9 cellular contexts compared by ENCODE assay signal in genomic region chr21:33036430-33037162, GRCh38. TPM values are rescaled to one million over a fixed set of nuclear protein-coding genes. Genes with fewer than 3 reads are reported as not detected.
DNase-seq lines count a peak whose midpoint lies in the region; ATAC-seq, FAIRE-seq and TF ChIP-seq lines count a peak whose summit lies in the region.
"Had no signal": no experiment of that assay in that cellular context is flagged by ENCODE, and none has a peak within 500 bp of the region (broad histone marks: within the 10 kb centered on the region; RNA-seq: fewer than 3 reads in every experiment).

No MANE protein-coding gene starts in this region.

- no peak for TF ChIP-seq CTCF in HL-60 (IDR thresholded peaks at IDR 0.05; ENCODE audit: insufficient read depth, low read length)
- no peak for TF ChIP-seq CTCF in lung (IDR thresholded peaks at IDR 0.05; ENCODE audit: control extremely low read depth, extremely low read depth)
- no peak for TF ChIP-seq CTCF in osteocyte (IDR thresholded peaks at IDR 0.05)

- no peak for DNase-seq in CD4-positive, alpha-beta memory T cell
- peak in 1 of 2 experiments; percentile 88 for DNase-seq in HL-60 (ENCODE audit: low read depth in 1 of 2, low spot score in 1 of 2)
- peak; percentile 56 for DNase-seq in activated CD4-positive, alpha-beta memory T cell treated with anti-CD3 and anti-CD28 coated beads for 36 hours
- peak; percentile 35 for DNase-seq in lung (ENCODE audit: low spot score)
- DNase-seq in GM12891 (ENCODE audit: insufficient read length, low spot score) = no peak
- DNase-seq in osteocyte (ENCODE audit: extremely low spot score, unreplicated experiment) = no peak
- DNase-seq: pancreas had no signal

- TF ChIP-seq POLR2A in GM12891 (IDR thresholded peaks at IDR 0.05; ENCODE audit: low read depth, low read length) = no peak

- peaks cover 11% of the 10 kb centered on the region for H3K4me1 ChIP-seq in CD4-positive, alpha-beta memory T cell (ENCODE audit: insufficient read depth, low read length)
- H3K4me1 ChIP-seq in lung (ENCODE audit: control insufficient read depth in 2 of 2, insufficient read depth in 2 of 2, low read length in 2 of 2) = peaks cover 0 to 2% of the 10 kb centered on the region in 2 donors
- H3K4me1 ChIP-seq: pancreas had no signal

- 17 to 29% methylated on average over 11 of the region's 11 CpGs for WGBS in lung, 2 donors

- H3K27me3 Mint-ChIP-seq in CD4-positive, alpha-beta memory T cell = peaks cover 16 to 17% of the 10 kb centered on the region in 2 donors
- peaks cover 18% of the 10 kb centered on the region for H3K27me3 Mint-ChIP-seq in activated CD4-positive, alpha-beta memory T cell treated with anti-CD3 and anti-CD28 coated beads for 36 hours
- peaks cover 12% of the 10 kb centered on the region for H3K27me3 Mint-ChIP-seq in osteocyte (ENCODE audit: unreplicated experiment)

- POLR2A ChIA-PET in CD4-positive, alpha-beta memory T cell (lab: Charles Lee; ENCODE audit: partially characterized antibody) = no interaction called here
- POLR2A ChIA-PET in activated CD4-positive, alpha-beta memory T cell treated with anti-CD3 and anti-CD28 coated beads for 36 hours (lab: Charles Lee) = no interaction called here

- no peak overlapping the region for H3K4me3 ChIP-seq in CD4-positive, alpha-beta memory T cell (ENCODE audit: low read length in 2 of 2)
- H3K4me3 ChIP-seq in HL-60 (replicated peaks; ENCODE audit: insufficient read depth, low read length) (no peak overlapping the region), lung (no peak overlapping the region)
- H3K4me3 ChIP-seq: pancreas had no signal

- CTCF ChIA-PET in CD4-positive, alpha-beta memory T cell (lab: Charles Lee; ENCODE audit: partially characterized antibody) = no interaction called here
- CTCF ChIA-PET in activated CD4-positive, alpha-beta memory T cell treated with anti-CD3 and anti-CD28 coated beads for 36 hours (lab: Charles Lee) = interaction anchor here (1.4 kb wide), 1 partner anchor 161 kb away, joined by 3 read pairs; no protein-coding TSS in a partner anchor

- H3K36me3 Mint-ChIP-seq in CD4-positive, alpha-beta memory T cell = no peaks in the 10 kb centered on the region
- H3K36me3 Mint-ChIP-seq in activated CD4-positive, alpha-beta memory T cell treated with anti-CD3 and anti-CD28 coated beads for 36 hours = no peaks in the 10 kb centered on the region
- H3K36me3 Mint-ChIP-seq in osteocyte (ENCODE audit: unreplicated experiment) = no peaks in the 10 kb centered on the region

- no peaks in the 10 kb centered on the region for H3K9me3 Mint-ChIP-seq in CD4-positive, alpha-beta memory T cell
- H3K9me3 Mint-ChIP-seq in activated CD4-positive, alpha-beta memory T cell treated with anti-CD3 and anti-CD28 coated beads for 36 hours = no peaks in the 10 kb centered on the region
- H3K9me3 Mint-ChIP-seq in osteocyte (ENCODE audit: unreplicated experiment) = no peaks in the 10 kb centered on the region

- H3K4me1 Mint-ChIP-seq in CD4-positive, alpha-beta memory T cell = peaks cover 9 to 18% (median 9%) of the 10 kb centered on the region in 4 donors
- H3K4me1 Mint-ChIP-seq in activated CD4-positive, alpha-beta memory T cell treated with anti-CD3 and anti-CD28 coated beads for 36 hours (ENCODE audit: low read depth) = peaks cover 9% of the 10 kb centered on the region
- H3K4me1 Mint-ChIP-seq in osteocyte (ENCODE audit: unreplicated experiment) = peaks cover 7% of the 10 kb centered on the region

- peak overlapping the region in 2 of 7 donors; percentile 10 to 37 for H3K27ac Mint-ChIP-seq in CD4-positive, alpha-beta memory T cell
- peak overlapping the region; percentile 40 for H3K27ac Mint-ChIP-seq in activated CD4-positive, alpha-beta memory T cell treated with anti-CD3 and anti-CD28 coated beads for 36 hours
- H3K27ac Mint-ChIP-seq in osteocyte (ENCODE audit: unreplicated experiment) = no peak overlapping the region

- H3K4me3 Mint-ChIP-seq in CD4-positive, alpha-beta memory T cell = peak overlapping the region in 5 of 8 donors; percentile 13 to 42 (median 19)
- no peak overlapping the region for H3K4me3 Mint-ChIP-seq in activated CD4-positive, alpha-beta memory T cell treated with anti-CD3 and anti-CD28 coated beads for 36 hours
- H3K4me3 Mint-ChIP-seq in osteocyte (ENCODE audit: unreplicated experiment) = no peak overlapping the region

- no peaks in the 10 kb centered on the region for H3K9me3 ChIP-seq in CD4-positive, alpha-beta memory T cell (ENCODE audit: control insufficient read depth in 1 of 2, low read length in 2 of 2)
- peaks cover 0 to 5% of the 10 kb centered on the region in 2 donors for H3K9me3 ChIP-seq in lung (ENCODE audit: control insufficient read depth in 2 of 2, insufficient read depth in 1 of 2, low read length in 1 of 2)
- H3K9me3 ChIP-seq: pancreas had no signal

- no peak overlapping the region for H3K27ac ChIP-seq in CD4-positive, alpha-beta memory T cell (ENCODE audit: low read depth, low read length)
- H3K27ac ChIP-seq in HL-60 (replicated peaks) (peak overlapping the region; percentile 78), lung (ENCODE audit: low read depth in 1 of 2, low read length in 1 of 2) (no peak overlapping the region)
- H3K27ac ChIP-seq: pancreas had no signal

- H3K36me3 ChIP-seq in CD4-positive, alpha-beta memory T cell (ENCODE audit: insufficient read depth, low read length) = no peaks in the 10 kb centered on the region
- no peaks in the 10 kb centered on the region for H3K36me3 ChIP-seq in lung (ENCODE audit: control insufficient read depth in 2 of 2, insufficient read depth in 2 of 2, low read length in 2 of 2)
- H3K36me3 ChIP-seq: pancreas had no signal

- intact Hi-C loops in CD4-positive, alpha-beta memory T cell (cut with micrococcal nuclease) = no loop called here
- intact Hi-C loops in activated CD4-positive, alpha-beta memory T cell treated with anti-CD3 and anti-CD28 coated beads for 36 hours (cut with micrococcal nuclease) = no loop called here

- peak; percentile 55 for ATAC-seq in lung (ENCODE audit: insufficient read depth, low FRiP score)
- no peak for ATAC-seq in HG02852 (IDR thresholded peaks at IDR 0.05; ENCODE audit: unreplicated experiment)
- no peak for ATAC-seq in GM21576 (IDR thresholded peaks at IDR 0.05; ENCODE audit: unreplicated experiment)

- FAIRE-seq in GM12891 (lab: Jason Lieb, UNC) = no peak
- FAIRE-seq: pancreas had no signal

- H3K27me3 ChIP-seq in CD4-positive, alpha-beta memory T cell (ENCODE audit: insufficient read depth, low read length) = peaks cover 9% of the 10 kb centered on the region
- no peaks in the 10 kb centered on the region for H3K27me3 ChIP-seq in HL-60 (ENCODE audit: insufficient read depth, poor library complexity, severe bottlenecking)
- peaks cover 21% of the 10 kb centered on the region for H3K27me3 ChIP-seq in lung (ENCODE audit: control insufficient read depth, insufficient read depth)

TF ChIP-seq in GM12891, 5 proteins besides CTCF, POLR2A, EP300 and RAD21:
- TF ChIP-seq POU2F2 (IDR thresholded peaks at IDR 0.05; ENCODE audit: low read depth, low read length) = no peak
- TF ChIP-seq SPI1 (IDR thresholded peaks at IDR 0.05; ENCODE audit: low read depth, low read length) = no peak
- no peak for TF ChIP-seq TAF1 (IDR thresholded peaks at IDR 0.05; ENCODE audit: low read depth, low read length)
- TF ChIP-seq PAX5 (IDR thresholded peaks at IDR 0.05; ENCODE audit: insufficient read depth, low read length, severe bottlenecking) = no peak

RNA-seq across cellular contexts. Expression of gene OLIG2, which starts 10.9 kb away (rescaled TPM):
- total RNA-seq in CD4-positive, alpha-beta memory T cell = not detected
- polyA plus RNA-seq in CD4-positive, alpha-beta memory T cell = not detected
- not detected for total RNA-seq in activated CD4-positive, alpha-beta memory T cell treated with anti-CD3 and anti-CD28 coated beads for 36 hours
- 1 to 10 TPM in 1 of 2 donors, under 1 TPM in 1; 0.18 to 1.1 TPM for total RNA-seq in lung
- polyA plus RNA-seq in lung = 1 to 10 TPM in 1 of 2 donors, under 1 TPM in 1; 0.04 to 1.3 TPM
- polyA plus RNA-seq in GM12891 (2012; ENCODE audit: low read depth, missing spikeins) = not detected
- total RNA-seq in osteocyte = 0.37 and 0.56 TPM in 2 replicates
- polyA plus RNA-seq: pancreas had no signal

RNA-seq across cellular contexts. Expression of gene OLIG1, which starts 33.3 kb away (rescaled TPM):
- total RNA-seq in CD4-positive, alpha-beta memory T cell = not detected
- not detected for polyA plus RNA-seq in CD4-positive, alpha-beta memory T cell
- not detected for total RNA-seq in activated CD4-positive, alpha-beta memory T cell treated with anti-CD3 and anti-CD28 coated beads for 36 hours
- total RNA-seq in lung (1 to 10 TPM; 1.2 to 1.5 TPM), osteocyte (not detected in 2 replicates)
- polyA plus RNA-seq in lung = 1 to 10 TPM; 1.9 to 4.1 TPM
- not detected for polyA plus RNA-seq in GM12891 (2012; ENCODE audit: low read depth, missing spikeins)

Comparison
In these comparisons a context has a peak if more than half of its experiments do, and no peak if none do; other contexts are left out.
1. DNase-seq: peak in activated CD4-positive, alpha-beta memory T cell treated with anti-CD3 and anti-CD28 coated beads for 36 hours (single experiment) and lung (single experiment); none in CD4-positive, alpha-beta memory T cell (0 of 5), GM12891 (single experiment) and osteocyte (single experiment).
2. H3K4me3 Mint-ChIP-seq: peak in CD4-positive, alpha-beta memory T cell (5 of 8); none in activated CD4-positive, alpha-beta memory T cell treated with anti-CD3 and anti-CD28 coated beads for 36 hours (single experiment) and osteocyte (single experiment).